21 cellular contexts compared by ENCODE assay signal in genomic region chr6:130694617-130695016, GRCh38.
DNase-seq lines count a peak whose midpoint lies in the region; ATAC-seq, FAIRE-seq and TF ChIP-seq lines count a peak whose summit lies in the region.
"Had no signal": no experiment of that assay in that cellular context is flagged by ENCODE, and none has a peak within 500 bp of the region (broad histone marks: within the 10 kb centered on the region; RNA-seq: fewer than 3 reads in every experiment).

No MANE protein-coding gene starts in this region.

- H2AK9ac ChIP-seq in IMR-90 (replicated peaks; ENCODE audit: low read depth, low read length, poor library complexity): no peak overlapping the region

- H3K79me2 ChIP-seq in astrocyte (ENCODE audit: insufficient read depth, low read length): no peaks in the 10 kb centered on the region

- in situ Hi-C loops in IMR-90 (cut with MboI; ENCODE audit: low sequenced_read_pairs): loop anchor here (10.0 kb wide), 1 partner anchor 330 kb away; the partner anchor contains the start of gene TMEM200A

- H3K9ac ChIP-seq in IMR-90 (ENCODE audit: low read depth, low read length) (no peak overlapping the region), astrocyte (ENCODE audit: low read length) (no peak overlapping the region), mesenchymal stem cell (ENCODE audit: low read length) (peak overlapping the region; percentile 52)

- H3K4ac ChIP-seq in IMR-90 (ENCODE audit: low read depth, low read length) (no peak overlapping the region), mesenchymal stem cell (ENCODE audit: low read depth in 1 of 2, low read length in 2 of 2) (no peak overlapping the region)

- dilution Hi-C loops in IMR-90 (cut with HindIII; ENCODE audit: low sequenced_read_pairs, unreplicated experiment): no loop called here

- no peaks in the 10 kb centered on the region for H3K9me3 Mint-ChIP-seq in astrocyte (ENCODE audit: unreplicated experiment)
- H3K9me3 Mint-ChIP-seq: CD4-positive, alpha-beta T cell had no signal

- H4K91ac ChIP-seq in IMR-90 (ENCODE audit: insufficient read depth, low read depth, low read length): no peak overlapping the region
- no peak overlapping the region for H4K91ac ChIP-seq in mesenchymal stem cell (ENCODE audit: low read length)

- no peak overlapping the region for H2BK15ac ChIP-seq in IMR-90 (ENCODE audit: low read depth, low read length)
- H2BK15ac ChIP-seq in mesenchymal stem cell (ENCODE audit: low read depth, poor library complexity, severe bottlenecking): no peak overlapping the region

- DNase-seq in A673 (ENCODE audit: low spot score): peak; percentile 31
- DNase-seq in IMR-90: peak; percentile 27
- peak; percentile 23 for DNase-seq in astrocyte (ENCODE audit: low read depth)
- no peak for DNase-seq in mesenchymal stem cell
- DNase-seq in H7: no peak
- DNase-seq in HuH-7 (ENCODE audit: low spot score): no peak
- DNase-seq in NCI-H1694 treated with DMSO at 0.1 percent for 48 hours (lab: John Stamatoyannopoulos, UW): no peak
- DNase-seq: 8988T; Caco-2; CD4-positive, alpha-beta T cell; GF-D8; NCI-H1048; NCI-H1436 treated with DMSO at 0.1 percent for 48 hours; NCI-H2029 treated with DMSO at 0.1 percent for 48 hours; NCI-H748 treated with DMSO at 0.1 percent for 48 hours; NK-92 treated with Interleukin-12 subunit alpha and Interleukin-12 subunit beta, amount 100 ng/mL, for 24 hours; Peyer's patch had no signal

- CTCF ChIA-PET in A673 (lab: Charles Lee) (interaction anchor here (0.8 kb wide), 1 partner anchor 329 kb away, joined by 3 read pairs; the partner anchor contains the start of gene TMEM200A), IMR-90 (lab: Yijun Ruan, JAX) (no interaction called here)

- FAIRE-seq in astrocyte (lab: Jason Lieb, UNC): no peak
- FAIRE-seq: GM12891 had no signal

- H3K27ac Mint-ChIP-seq in astrocyte (ENCODE audit: unreplicated experiment): no peak overlapping the region
- H3K27ac Mint-ChIP-seq: CD4-positive, alpha-beta T cell had no signal

- H3K4me1 ChIP-seq in A673 (ENCODE audit: insufficient read depth, low read length, poor library complexity, severe bottlenecking) (no peaks in the 10 kb centered on the region), IMR-90 (ENCODE audit: control insufficient read depth, insufficient read depth, low read length) (no peaks in the 10 kb centered on the region; the same call in 1 of the 2 replicates), astrocyte (ENCODE audit: insufficient read depth, low read length) (peaks cover 7% of the 10 kb centered on the region), mesenchymal stem cell (ENCODE audit: control insufficient read depth, insufficient read depth, low read depth, low read length) (no peaks in the 10 kb centered on the region)
- H3K4me1 ChIP-seq: Caco-2, Peyer's patch had no signal

- H3K9me3 ChIP-seq in A673 (ENCODE audit: low read depth, low read length, poor library complexity, severe bottlenecking) (no peaks in the 10 kb centered on the region), IMR-90 (ENCODE audit: control insufficient read depth, insufficient read depth, low read length) (no peaks in the 10 kb centered on the region), astrocyte (ENCODE audit: insufficient read depth, low read depth, low read length) (no peaks in the 10 kb centered on the region), mesenchymal stem cell (ENCODE audit: control insufficient read depth, low read length) (no peaks in the 10 kb centered on the region)
- H3K9me3 ChIP-seq: Caco-2, HAP-1, Peyer's patch had no signal

- POLR2A ChIA-PET in A673 (lab: Charles Lee; ENCODE audit: low non-redundant PET) (no interaction called here), IMR-90 (lab: Charles Lee; ENCODE audit: unreplicated experiment) (no interaction called here)

- no peak overlapping the region for H2AFZ ChIP-seq in IMR-90 (replicated peaks; ENCODE audit: low read length, poor library complexity)
- H2AFZ ChIP-seq in astrocyte (ENCODE audit: low read depth, low read length): no peak overlapping the region
- no peak overlapping the region for H2AFZ ChIP-seq in mesenchymal stem cell (ENCODE audit: low read depth, low read length)

- H2BK5ac ChIP-seq in IMR-90 (ENCODE audit: low read depth, low read length, poor library complexity, severe bottlenecking): no peak overlapping the region
- H2BK5ac ChIP-seq in mesenchymal stem cell (ENCODE audit: low read depth, low read length, poor library complexity, severe bottlenecking): no peak overlapping the region

- H4K20me1 ChIP-seq in IMR-90 (ENCODE audit: insufficient read depth, low read length): no peaks in the 10 kb centered on the region
- no peaks in the 10 kb centered on the region for H4K20me1 ChIP-seq in astrocyte (ENCODE audit: insufficient read depth, low read length)

- H3K4me2 ChIP-seq in IMR-90 (ENCODE audit: low read depth, low read length): no peak overlapping the region
- H3K4me2 ChIP-seq in astrocyte (ENCODE audit: low read length): no peak overlapping the region
- H3K4me2 ChIP-seq in mesenchymal stem cell (ENCODE audit: low read length, poor library complexity, severe bottlenecking): no peak overlapping the region

- H3K18ac ChIP-seq in IMR-90 (ENCODE audit: low read depth, low read length) (no peak overlapping the region; the same call in 1 of the 2 replicates), mesenchymal stem cell (ENCODE audit: low read depth in 1 of 2, low read length in 2 of 2) (no peak overlapping the region)

- intact Hi-C loops in A673 (cut with micrococcal nuclease; ENCODE audit: unreplicated experiment) (no loop called here), IMR-90 (cut with micrococcal nuclease) (loop anchor here (10.0 kb wide), 1 partner anchor 400 kb away; no protein-coding TSS in a partner anchor)

- no peaks in the 10 kb centered on the region for H3K9me1 ChIP-seq in IMR-90 (ENCODE audit: insufficient read depth, low read length)

- H2AK5ac ChIP-seq in IMR-90 (ENCODE audit: low read depth, low read length) (no peak overlapping the region), mesenchymal stem cell (ENCODE audit: low read length, severe bottlenecking) (no peak overlapping the region)

- H3K27me3 Mint-ChIP-seq in astrocyte (ENCODE audit: low read depth, unreplicated experiment): no peaks in the 10 kb centered on the region
- H3K27me3 Mint-ChIP-seq: CD4-positive, alpha-beta T cell had no signal

- no CpG with 5 or more reads among the region's 4 CpGs for WGBS in IMR-90 (ENCODE audit: extremely low coverage in 2 of 2, insufficient read length in 1 of 2), 2 experiments
- 100% methylated on average over 2 of the region's 4 CpGs for WGBS in mesenchymal stem cell

- H2BK120ac ChIP-seq in IMR-90 (ENCODE audit: low read depth, low read length) (no peak overlapping the region), mesenchymal stem cell (ENCODE audit: low read depth, low read length) (no peak overlapping the region)

- H3K14ac ChIP-seq in IMR-90 (replicated peaks; ENCODE audit: low read depth, low read length): no peak overlapping the region
- H3K14ac ChIP-seq in mesenchymal stem cell (ENCODE audit: low read length in 2 of 2): no peak overlapping the region

- H3K79me1 ChIP-seq in IMR-90 (ENCODE audit: low read depth in 1 of 2, low read length in 2 of 2) (no peaks in the 10 kb centered on the region), mesenchymal stem cell (replicated peaks; ENCODE audit: low read length, poor library complexity, severe bottlenecking) (no peaks in the 10 kb centered on the region)

- H3K56ac ChIP-seq in IMR-90 (ENCODE audit: extremely low read depth, insufficient read depth, low read length): no peak overlapping the region

- H3K23ac ChIP-seq in IMR-90 (ENCODE audit: low read depth, low read length): no peak overlapping the region
- H3K23ac ChIP-seq in mesenchymal stem cell (ENCODE audit: low read length in 2 of 2): no peak overlapping the region

- H3K36me3 Mint-ChIP-seq in astrocyte (ENCODE audit: low read depth, unreplicated experiment): no peaks in the 10 kb centered on the region

- TF ChIP-seq CTCF in A673 (conservative IDR thresholded peaks at IDR 0.05; ENCODE audit: low read depth, low read length): no peak
- no peak for TF ChIP-seq CTCF in IMR-90 (conservative IDR thresholded peaks at IDR 0.05; ENCODE audit: low read depth, low read length)
- no peak for TF ChIP-seq CTCF in astrocyte (IDR thresholded peaks at IDR 0.05; ENCODE audit: insufficient read depth, low read depth, low read length)

- H2BK12ac ChIP-seq in mesenchymal stem cell (ENCODE audit: low read length in 2 of 2): no peak overlapping the region

- H3K36me3 ChIP-seq in A673 (ENCODE audit: insufficient read depth, low read length, poor library complexity, severe bottlenecking) (no peaks in the 10 kb centered on the region), IMR-90 (ENCODE audit: control insufficient read depth, insufficient read depth, low read length) (no peaks in the 10 kb centered on the region), astrocyte (ENCODE audit: insufficient read depth, low read length) (no peaks in the 10 kb centered on the region), mesenchymal stem cell (ENCODE audit: control insufficient read depth in 1 of 2, insufficient read depth in 2 of 2, low read depth in 1 of 2, low read length in 2 of 2) (no peaks in the 10 kb centered on the region), H7 (replicated peaks; ENCODE audit: control insufficient read depth, insufficient read depth, low read length) (no peaks in the 10 kb centered on the region)
- H3K36me3 ChIP-seq: HAP-1, Peyer's patch had no signal

- ATAC-seq in IMR-90 (ENCODE audit: low read depth) (no peak), GM18519 (IDR thresholded peaks at IDR 0.05; ENCODE audit: low FRiP score, unreplicated experiment) (no peak)
- ATAC-seq: Right ventricle myocardium inferior had no signal

- no peak overlapping the region for H2BK20ac ChIP-seq in IMR-90 (ENCODE audit: low read depth, low read length)

- no peak for TF ChIP-seq RAD21 in IMR-90 (IDR thresholded peaks at IDR 0.05; ENCODE audit: low read length)

- H3K4me3 Mint-ChIP-seq in astrocyte (ENCODE audit: unreplicated experiment): no peak overlapping the region
- H3K4me3 Mint-ChIP-seq: CD4-positive, alpha-beta T cell had no signal

- BruUV-seq in A673 (replicated peaks; lab: Mats Ljungman, UMichigan) (no TSS peak), IMR-90 (replicated peaks; lab: Mats Ljungman, UMichigan) (no TSS peak)

- H3K4me3 ChIP-seq in A673 (ENCODE audit: low read depth, low read length, poor library complexity, severe bottlenecking) (no peak overlapping the region), IMR-90 (ENCODE audit: insufficient read depth, low read depth, low read length) (no peak overlapping the region), astrocyte (ENCODE audit: insufficient read depth, low read depth, low read length) (no peak overlapping the region), mesenchymal stem cell (ENCODE audit: insufficient read depth in 1 of 2, low read depth in 1 of 2, low read length in 2 of 2) (no peak overlapping the region), H7 (ENCODE audit: insufficient read depth, low read depth, low read length) (no peak overlapping the region)
- H3K4me3 ChIP-seq: HAP-1, Peyer's patch had no signal

- H4K8ac ChIP-seq in IMR-90 (ENCODE audit: low read depth in 2 of 2, low read length in 2 of 2) (no peak overlapping the region), mesenchymal stem cell (ENCODE audit: low read length) (no peak overlapping the region)

- H3K27me3 ChIP-seq in A673 (replicated peaks; ENCODE audit: insufficient read depth, low read depth, low read length, poor library complexity) (no peaks in the 10 kb centered on the region), IMR-90 (ENCODE audit: control insufficient read depth, insufficient read depth, low read length) (no peaks in the 10 kb centered on the region), astrocyte (ENCODE audit: insufficient read depth, low read length) (no peaks in the 10 kb centered on the region), mesenchymal stem cell (ENCODE audit: control insufficient read depth in 1 of 2, insufficient read depth in 1 of 2, low read length in 2 of 2) (no peaks in the 10 kb centered on the region), H7 (ENCODE audit: control insufficient read depth, insufficient read depth, low read length) (no peaks in the 10 kb centered on the region)
- H3K27me3 ChIP-seq: Peyer's patch had no signal

- TF ChIP-seq POLR2A in IMR-90 (IDR thresholded peaks at IDR 0.05; ENCODE audit: low read depth, low read length): no peak

- H4K5ac ChIP-seq in IMR-90 (ENCODE audit: low read depth, low read length): no peak overlapping the region

- H3K27ac ChIP-seq in A673 (ENCODE audit: low read depth, low read length, poor library complexity, severe bottlenecking) (no peak overlapping the region), IMR-90 (ENCODE audit: insufficient read depth, low read length) (no peak overlapping the region), astrocyte (ENCODE audit: low read depth, low read length) (no peak overlapping the region), mesenchymal stem cell (ENCODE audit: low read length, poor library complexity, severe bottlenecking) (no peak overlapping the region)
- H3K27ac ChIP-seq: Peyer's patch had no signal

- H3K4me1 Mint-ChIP-seq in astrocyte (ENCODE audit: low read depth, unreplicated experiment): no peaks in the 10 kb centered on the region

Comparison
In these comparisons a context has a peak if more than half of its experiments do, and no peak if none do; other contexts are left out.
1. DNase-seq: peak in A673 (single experiment), IMR-90 (single experiment) and astrocyte (single experiment); none in mesenchymal stem cell (single experiment), H7 (single experiment), HuH-7 (single experiment) and NCI-H1694 treated with DMSO at 0.1 percent for 48 hours (single experiment).